Comparison of ENCODE assay signal across 15 cellular contexts in genomic region chr10:67602268-67602950, GRCh38.
DNase-seq lines count a peak whose midpoint lies in the region; ATAC-seq and TF ChIP-seq lines count a peak whose summit lies in the region.
"Had no signal": no experiment of that assay in that cellular context is flagged by ENCODE, and none has a peak within 500 bp of the region (broad histone marks: within the 10 kb centered on the region; RNA-seq: fewer than 3 reads in every experiment).

No MANE protein-coding gene starts in this region.

- H3K79me2 ChIP-seq in PC-9 (ENCODE audit: low read depth), result no peaks in the 10 kb centered on the region

- TF ChIP-seq CTCF in Panc1 (IDR thresholded peaks at IDR 0.05) (no peak), BE2C (IDR thresholded peaks at IDR 0.05; ENCODE audit: low read depth, low read length) (no peak), PC-9 (conservative IDR thresholded peaks at IDR 0.05) (no peak), mucosa of descending colon (IDR thresholded peaks at IDR 0.05) (no peak)

- in situ Hi-C loops in Panc1 (cut with HindIII; ENCODE audit: low pct_unique_long_range_greater_than_20kb, low sequenced_read_pairs), result no loop called here

- H4K20me1 ChIP-seq in PC-9 (ENCODE audit: insufficient read depth), result no peaks in the 10 kb centered on the region

- BruUV-seq in Panc1 (replicated peaks; lab: Mats Ljungman, UMichigan) (no TSS peak), PC-9 (replicated peaks; lab: Mats Ljungman, UMichigan) (no TSS peak)

- no peaks in the 10 kb centered on the region for H3K9me2 ChIP-seq in PC-9 (ENCODE audit: insufficient read depth)

- no peaks in the 10 kb centered on the region for H3K27me3 ChIP-seq in Panc1 (ENCODE audit: control insufficient read depth, insufficient read depth, low read length)
- H3K27me3 ChIP-seq in BE2C, result peaks cover 2% of the 10 kb centered on the region; the same call in 1 of the 2 replicates
- no peaks in the 10 kb centered on the region for H3K27me3 ChIP-seq in PC-9 (ENCODE audit: insufficient read depth, low read depth)
- H3K27me3 ChIP-seq: pancreas had no signal

- no peak overlapping the region for H3K4me2 ChIP-seq in PC-9

- intact Hi-C loops in Panc1 (cut with micrococcal nuclease; ENCODE audit: unreplicated experiment) (no loop called here), PC-9 (cut with micrococcal nuclease; ENCODE audit: unreplicated experiment) (no loop called here), mucosa of descending colon (cut with DNase I, micrococcal nuclease) (no loop called here)

- H3K36me3 ChIP-seq in Panc1 (ENCODE audit: control insufficient read depth, insufficient read depth, low read length), result no peaks in the 10 kb centered on the region
- H3K36me3 ChIP-seq in BE2C, result no peaks in the 10 kb centered on the region
- no peaks in the 10 kb centered on the region for H3K36me3 ChIP-seq in PC-9 (ENCODE audit: low read depth)
- H3K36me3 ChIP-seq in mucosa of descending colon (ENCODE audit: low read depth), result no peaks in the 10 kb centered on the region
- H3K36me3 ChIP-seq: pancreas had no signal

- DNase-seq in Daoy (ENCODE audit: low read depth) (peak; percentile 49), Panc1 (ENCODE audit: low read depth, low spot score) (peak; percentile 77), dermis blood vessel endothelial cell (peak; percentile 91), myocyte (ENCODE audit: low read depth) (peak; percentile 25), BE2C (no peak), PC-9 (no peak), activated T-cell treated with anti-CD3 and anti-CD28 coated beads for 4 hours (no peak), mucosa of descending colon (no peak)
- DNase-seq: CD4-positive, alpha-beta T cell; NCI-H1417 treated with DMSO at 0.1 percent for 48 hours; pancreas; stimulated activated CD4-positive, alpha-beta T cell treated with anti-CD3 and anti-CD28 coated beads, Interleukin-1b, Interleukin-23, amount 100 ng/mL, for 48 hours; stimulated activated naive CD8-positive, alpha-beta T cell treated with anti-CD3 and anti-CD28 coated beads, Interleukin-15, Interleukin-2, amounts not matched to agents 100 U/mL and 50 U/mL, for 24 hours; T-helper 2 cell had no signal

- POLR2A ChIA-PET in Panc1 (lab: Charles Lee) (no interaction called here), PC-9 (lab: Charles Lee; ENCODE audit: unreplicated experiment) (no interaction called here)

- H3K27ac ChIP-seq in Panc1 (ENCODE audit: low read length) (peak overlapping the region; percentile 8; the same call in 1 of the 2 replicates), PC-9 (no peak overlapping the region)
- H3K27ac ChIP-seq: pancreas had no signal

- CTCF ChIA-PET in Panc1 (lab: Charles Lee) (no interaction called here), PC-9 (lab: Charles Lee) (no interaction called here)

- H3K9me3 ChIP-seq in Panc1 (ENCODE audit: control insufficient read depth, insufficient read depth, low read depth, low read length), result peaks cover 4% of the 10 kb centered on the region; the same call in 1 of the 2 replicates
- H3K9me3 ChIP-seq in BE2C, result no peaks in the 10 kb centered on the region
- H3K9me3 ChIP-seq in PC-9 (ENCODE audit: insufficient read depth, low read depth), result no peaks in the 10 kb centered on the region
- no peaks in the 10 kb centered on the region for H3K9me3 ChIP-seq in mucosa of descending colon
- H3K9me3 ChIP-seq: pancreas had no signal

- H3K4me1 ChIP-seq in Panc1 (ENCODE audit: control insufficient read depth, insufficient read depth, low read length), result peaks cover 12% of the 10 kb centered on the region
- no peaks in the 10 kb centered on the region for H3K4me1 ChIP-seq in BE2C
- no peaks in the 10 kb centered on the region for H3K4me1 ChIP-seq in PC-9 (replicated peaks; ENCODE audit: insufficient read depth)
- H3K4me1 ChIP-seq in mucosa of descending colon (ENCODE audit: low read depth), result no peaks in the 10 kb centered on the region
- H3K4me1 ChIP-seq: pancreas had no signal

- H2AFZ ChIP-seq in PC-9, result no peak overlapping the region

- peak; percentile 67 for ATAC-seq in Panc1
- no peak for ATAC-seq in mucosa of descending colon
- ATAC-seq: pancreas; stimulated activated naive CD8-positive, alpha-beta T cell treated with anti-CD3 and anti-CD28 coated beads, Interleukin-15, Interleukin-2, amounts not matched to agents 100 U/mL and 50 U/mL, for 24 hours had no signal

- H3F3A ChIP-seq in PC-9 (ENCODE audit: insufficient read depth, low read depth), result no peaks in the 10 kb centered on the region

- no peak overlapping the region for H3K4me3 ChIP-seq in Panc1 (ENCODE audit: low read depth in 2 of 2, low read length in 2 of 2)
- no peak overlapping the region for H3K4me3 ChIP-seq in BE2C (ENCODE audit: low read depth, low read length)
- H3K4me3 ChIP-seq in PC-9, result no peak overlapping the region
- no peak overlapping the region for H3K4me3 ChIP-seq in mucosa of descending colon
- H3K4me3 ChIP-seq: lung, pancreas had no signal

Comparison
In these comparisons a context has a peak if more than half of its experiments do, and no peak if none do; other contexts are left out.
1. DNase-seq: peak in Daoy (single experiment), Panc1 (single experiment), dermis blood vessel endothelial cell (single experiment) and myocyte (single experiment); none in BE2C (single experiment), PC-9 (0 of 2), activated T-cell treated with anti-CD3 and anti-CD28 coated beads for 4 hours (single experiment) and mucosa of descending colon (0 of 3).